Comparison of ENCODE assay signal across 24 cellular contexts in the genomic region with DNA sequence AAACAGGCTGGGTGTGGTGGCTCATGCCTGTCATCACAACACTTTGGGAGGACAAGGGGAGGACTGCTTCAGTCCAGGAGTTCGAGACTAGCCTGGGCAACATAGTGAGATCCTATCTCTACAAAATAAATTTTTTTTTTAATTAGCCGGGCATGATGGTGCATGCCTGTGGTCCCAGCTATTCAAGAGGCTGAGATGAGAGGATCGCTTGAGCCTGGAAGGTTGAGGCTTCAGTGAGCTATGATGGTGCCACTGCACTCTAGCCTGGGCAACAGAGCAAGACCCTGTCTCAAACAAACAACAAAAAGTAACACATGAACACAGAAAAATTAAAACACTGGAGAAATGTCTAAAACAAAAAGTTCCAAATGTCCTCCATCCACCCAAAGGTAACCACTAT. TPM values are rescaled to one million over a fixed set of nuclear protein-coding genes. Genes with fewer than 3 reads are reported as not detected.
DNase-seq lines count a peak whose midpoint lies in the region; ATAC-seq, FAIRE-seq and TF ChIP-seq lines count a peak whose summit lies in the region.
"Had no signal": no experiment of that assay in that cellular context is flagged by ENCODE, and none has a peak within 500 bp of the region (broad histone marks: within the 10 kb centered on the region; RNA-seq: fewer than 3 reads in every experiment).

No MANE protein-coding gene starts in this region.

- SMC1A ChIA-PET in GM12878 (lab: Charles Lee; ENCODE audit: uncharacterized antibody, unreplicated experiment) = interaction anchor here (0.7 to 11.6 kb wide), 20 partner anchors 9 to 57 kb away, joined by 3 to 233 read pairs (median 8); a partner anchor contains a TSS

- RAD21 ChIA-PET in GM12878 (lab: Charles Lee; ENCODE audit: unreplicated experiment) = interaction anchor here (0.9 to 11.6 kb wide), 15 partner anchors 8 to 57 kb away, joined by 3 to 176 read pairs (median 5); a partner anchor contains a TSS

- peak overlapping the region; percentile 43 for H3K4me3 ChIP-seq in GM06990 (replicated peaks; ENCODE audit: low read depth, low read length)
- peak overlapping the region; percentile 73; the same call in 1 of the 2 replicates for H3K4me3 ChIP-seq in GM12878
- H3K4me3 ChIP-seq: MG63 had no signal

- DNase-seq in GM06990 (ENCODE audit: extremely low read depth, insufficient read length) (no peak), GM12878 (ENCODE audit: low read depth, low spot score) (no peak), NCI-H1105 (lab: John Stamatoyannopoulos, UW) (no peak)
- DNase-seq in stimulated activated effector memory CD8-positive, alpha-beta T cell treated with anti-CD3 and anti-CD28 coated beads, Interleukin-12 subunit alpha, Interleukin-12 subunit beta, amount 100 ng/mL, for 72 hours (ENCODE audit: low spot score in 2 of 2) = no peak
- DNase-seq: ACHN; Calu3; CD4-positive, alpha-beta memory T cell; DMS53; HFFc6; Kasumi-1; MG63; NCI-H1092; NCI-H146; NCI-H2081 treated with DMSO at 0.1 percent for 48 hours; NCI-H446 treated with DMSO at 0.1 percent for 48 hours; NK-92 treated with Interleukin-12 subunit alpha and Interleukin-12 subunit beta, amount 100 ng/mL, for 24 hours; OCI-M1; Right ventricle myocardium superior had no signal

- WGBS in GM12878 (ENCODE audit: insufficient coverage, insufficient replicate concordance, low lambda C conversion rate, missing lambda C conversion rate) = 3% methylated on average over 3 of the region's 3 CpGs

- no peak for TF ChIP-seq EP300 in GM12878 (IDR thresholded peaks at IDR 0.05; ENCODE audit: borderline replicate concordance in 1 of 2, control insufficient read depth in 1 of 2, low read depth in 2 of 2, low read length in 2 of 2)

- no peak for TF ChIP-seq CTCF in GM06990 (IDR thresholded peaks at IDR 0.05; ENCODE audit: insufficient read depth, low read length, poor library complexity, severe bottlenecking)
- no peak for TF ChIP-seq CTCF in GM12878 (IDR thresholded peaks at IDR 0.05 in 2 of 3, conservative IDR thresholded peaks at IDR 0.05 in 1 of 3; ENCODE audit: control insufficient read depth in 2 of 3, extremely low read depth in 1 of 3, insufficient read depth in 1 of 3, low read depth in 3 of 3, low read length in 3 of 3)

- H3K27ac Mint-ChIP-seq in IgD-negative memory B cell = peak overlapping the region; percentile 23 to 94 (median 85)
- H3K27ac Mint-ChIP-seq in stimulated activated effector memory CD8-positive, alpha-beta T cell treated with anti-CD3 and anti-CD28 coated beads, Interleukin-12 subunit alpha, Interleukin-12 subunit beta, amount 100 ng/mL, for 72 hours = peak overlapping the region; percentile 87
- H3K27ac Mint-ChIP-seq: HFFc6 had no signal

- no peak for TF ChIP-seq RAD21 in GM12878 (IDR thresholded peaks at IDR 0.05; ENCODE audit: insufficient read depth, low read depth, low read length)

- no peak for TF ChIP-seq POLR2A in GM12878 (IDR thresholded peaks at IDR 0.05; ENCODE audit: low read depth, low read length)

- in situ Hi-C loops in GM12878 (cut with MboI) = no loop called here

- H3K27me3 Mint-ChIP-seq in IgD-negative memory B cell = peaks cover 2% of the 10 kb centered on the region
- H3K27me3 Mint-ChIP-seq: CD4-positive, alpha-beta memory T cell had no signal

- POLR2A ChIA-PET in GM12878 (lab: Charles Lee) = interaction anchor here (1.0 to 9.2 kb wide), 10 partner anchors 8 to 52 kb away, joined by 3 to 138 read pairs (median 9); no protein-coding TSS in a partner anchor

- H3K9ac ChIP-seq in GM12878 (ENCODE audit: control insufficient read depth, insufficient read depth, low read length) = no peak overlapping the region

- H3K36me3 ChIP-seq in GM06990 (ENCODE audit: control insufficient read depth, insufficient read depth, low read length) (no peaks in the 10 kb centered on the region; the same call in 1 of the 2 replicates), GM12878 (ENCODE audit: control insufficient read depth in 2 of 2, insufficient read depth in 2 of 2, low read length in 1 of 2) (no peaks in the 10 kb centered on the region)
- H3K36me3 ChIP-seq: MG63 had no signal

- no peaks in the 10 kb centered on the region for H4K20me1 ChIP-seq in GM12878 (ENCODE audit: control insufficient read depth, insufficient read depth)

- intact Hi-C loops in GM12878 (cut with micrococcal nuclease; ENCODE audit: unreplicated experiment) = loop anchor here (5.0 kb wide), 1 partner anchor 135 kb away; a partner anchor contains a TSS

- CTCF ChIA-PET in GM12878 (lab: Yijun Ruan, JAX) = interaction anchor here (1.1 to 11.7 kb wide), 14 partner anchors 9 to 404 kb away, joined by 3 to 133 read pairs (median 4); no protein-coding TSS in a partner anchor

- H2AFZ ChIP-seq in GM12878 (ENCODE audit: control insufficient read depth, low read depth, low read length) = no peak overlapping the region

- ATAC-seq in GM12878 (no peak), GM21786 (IDR thresholded peaks at IDR 0.05; ENCODE audit: unreplicated experiment) (no peak), GM18868 (IDR thresholded peaks at IDR 0.05; ENCODE audit: unreplicated experiment) (no peak), GM18907 (IDR thresholded peaks at IDR 0.05; ENCODE audit: unreplicated experiment) (no peak)
- no peak for ATAC-seq in stimulated activated effector memory CD8-positive, alpha-beta T cell treated with anti-CD3 and anti-CD28 coated beads, Interleukin-12 subunit alpha, Interleukin-12 subunit beta, amount 100 ng/mL, for 72 hours

- H3K4me2 ChIP-seq in GM12878 (ENCODE audit: control insufficient read depth, insufficient read depth) = peak overlapping the region; percentile 86

- no peaks in the 10 kb centered on the region for H3K9me3 ChIP-seq in GM12878 (replicated peaks; ENCODE audit: control insufficient read depth, insufficient read depth, low read length)
- H3K9me3 ChIP-seq: MG63 had no signal

- peak overlapping the region; percentile 76 for H3K27ac ChIP-seq in GM12878 (ENCODE audit: control insufficient read depth, insufficient read depth)
- H3K27ac ChIP-seq: HL-60 had no signal

- BruUV-seq in GM12878 (replicated peaks; lab: Mats Ljungman, UMichigan) = no TSS peak

- H3K36me3 Mint-ChIP-seq in IgD-negative memory B cell = peaks cover 10% of the 10 kb centered on the region
- H3K36me3 Mint-ChIP-seq in stimulated activated effector memory CD8-positive, alpha-beta T cell treated with anti-CD3 and anti-CD28 coated beads, Interleukin-12 subunit alpha, Interleukin-12 subunit beta, amount 100 ng/mL, for 72 hours = peaks cover 21% of the 10 kb centered on the region
- H3K36me3 Mint-ChIP-seq: CD4-positive, alpha-beta memory T cell had no signal

- peaks cover 96% of the 10 kb centered on the region for H3K79me2 ChIP-seq in GM12878 (ENCODE audit: control insufficient read depth, insufficient read depth, low read length)

- peaks cover 34% of the 10 kb centered on the region for H3K4me1 ChIP-seq in GM12878 (ENCODE audit: control insufficient read depth, insufficient read depth, low read length)

- FAIRE-seq in GM12878 (lab: Jason Lieb, UNC) = no peak
- FAIRE-seq: H54 had no signal

- peaks cover 53 to 67% (median 62%) of the 10 kb centered on the region in 3 donors for H3K4me1 Mint-ChIP-seq in IgD-negative memory B cell
- peaks cover 62% of the 10 kb centered on the region for H3K4me1 Mint-ChIP-seq in stimulated activated effector memory CD8-positive, alpha-beta T cell treated with anti-CD3 and anti-CD28 coated beads, Interleukin-12 subunit alpha, Interleukin-12 subunit beta, amount 100 ng/mL, for 72 hours

- no peaks in the 10 kb centered on the region for H3K9me3 Mint-ChIP-seq in IgD-negative memory B cell
- H3K9me3 Mint-ChIP-seq in stimulated activated effector memory CD8-positive, alpha-beta T cell treated with anti-CD3 and anti-CD28 coated beads, Interleukin-12 subunit alpha, Interleukin-12 subunit beta, amount 100 ng/mL, for 72 hours = no peaks in the 10 kb centered on the region
- H3K9me3 Mint-ChIP-seq: HFFc6 had no signal

- H3K27me3 ChIP-seq in GM06990 (replicated peaks; ENCODE audit: control insufficient read depth, insufficient read depth, low read length) (no peaks in the 10 kb centered on the region), GM12878 (replicated peaks in 1 of 2; ENCODE audit: control insufficient read depth in 2 of 2, insufficient read depth in 2 of 2, low read length in 1 of 2) (no peaks in the 10 kb centered on the region)
- H3K27me3 ChIP-seq: MG63 had no signal

- H3K4me3 Mint-ChIP-seq in IgD-negative memory B cell = peak overlapping the region; percentile 86 to 94 (median 90)
- no peak overlapping the region for H3K4me3 Mint-ChIP-seq in stimulated activated effector memory CD8-positive, alpha-beta T cell treated with anti-CD3 and anti-CD28 coated beads, Interleukin-12 subunit alpha, Interleukin-12 subunit beta, amount 100 ng/mL, for 72 hours
- H3K4me3 Mint-ChIP-seq: CD4-positive, alpha-beta memory T cell; HFFc6 had no signal

RNA-seq across cellular contexts. Expression of a gene that starts 22.9 kb away (rescaled TPM):
- polyA plus RNA-seq in IgD-negative memory B cell (174 TPM), GM12878 (2011; rRNA removed) (281 and 306 TPM in 2 replicates), GM12878 (2014; fragmentation: Illumina TruSeq; extraction: Trizol) (107 and 128 TPM in 2 replicates), GM12878 (2014; fragmentation: Nextera tagmentation; extraction: Ambion mirVana) (10 to 100 TPM; 26.2 to 37.0 TPM), GM12878 (2014; rRNA removed) (108 and 110 TPM in 2 replicates), GM12878 (2016; fragmentation: Nextera tagmentation; extraction: Ambion mirVana) (10 to 100 TPM; 92.4 to 93.7 TPM)
- 528 and 572 TPM in 2 replicates for total RNA-seq in GM12878 (2013; cell fraction: nucleolus; rRNA removed)
- total RNA-seq in GM12878 (2014; rRNA removed) (151 and 167 TPM in 2 replicates), GM12878 (2014; rRNA removed; fragmentation: Illumina TruSeq; extraction: Trizol) (143 and 148 TPM in 2 replicates), GM12878 (2021) (137 and 142 TPM in 2 replicates)
- polyA plus RNA-seq in GM12878 (2011; ENCODE audit: low read depth) = 51.5 TPM
- polyA plus RNA-seq in GM12878 (2011; cell fraction: cytosol; rRNA removed) = 333 and 336 TPM in 2 replicates
- 200 and 264 TPM in 2 replicates for polyA plus RNA-seq in GM12878 (2011; cell fraction: nucleus; rRNA removed)
- 66.8 and 75.2 TPM in 2 replicates for polyA plus RNA-seq in GM12878 (2012)
- 802 and 813 TPM in 2 replicates for polyA minus RNA-seq in GM12878 (2011; rRNA and poly(A)+ RNA removed)
- 162 and 192 TPM in 2 replicates for polyA minus RNA-seq in GM12878 (2011; cell fraction: cytosol; rRNA and poly(A)+ RNA removed)
- polyA minus RNA-seq in GM12878 (2011; cell fraction: nucleus; rRNA and poly(A)+ RNA removed) = 171 and 266 TPM in 2 replicates
